ENCODE assay signal across 1 cellular context in the genomic region with DNA sequence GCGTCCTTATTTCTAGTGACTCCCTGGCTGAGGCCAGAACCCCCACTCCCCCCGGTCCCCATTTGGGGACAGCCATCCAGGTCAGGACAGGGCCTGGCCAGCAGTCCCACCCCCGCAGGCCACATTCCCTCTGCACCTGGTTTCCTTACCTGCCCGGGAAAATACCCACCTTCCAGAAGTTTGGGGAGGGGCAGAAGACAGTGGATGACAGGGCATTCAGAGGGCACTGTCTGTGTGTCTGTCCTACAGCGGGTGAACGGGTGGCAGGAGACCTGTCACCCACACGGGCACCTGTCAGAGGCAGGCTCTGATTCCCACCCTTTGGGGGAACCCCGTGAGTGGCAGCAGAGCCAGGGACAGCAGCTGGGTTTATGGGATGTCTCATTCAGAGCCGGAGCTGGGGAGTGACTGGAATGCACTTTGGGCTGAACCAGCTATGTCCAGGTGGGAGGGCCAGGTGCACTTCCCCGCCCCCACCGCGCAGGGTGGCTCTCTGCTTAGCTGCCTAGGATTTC.
TF ChIP-seq lines count a peak whose summit lies in the region.

No MANE protein-coding gene starts in this region.

TF ChIP-seq in HepG2, 621 proteins besides CTCF, POLR2A, EP300 and RAD21 (continued from another document and continues in another):
- TF ChIP-seq, protein P1, sequence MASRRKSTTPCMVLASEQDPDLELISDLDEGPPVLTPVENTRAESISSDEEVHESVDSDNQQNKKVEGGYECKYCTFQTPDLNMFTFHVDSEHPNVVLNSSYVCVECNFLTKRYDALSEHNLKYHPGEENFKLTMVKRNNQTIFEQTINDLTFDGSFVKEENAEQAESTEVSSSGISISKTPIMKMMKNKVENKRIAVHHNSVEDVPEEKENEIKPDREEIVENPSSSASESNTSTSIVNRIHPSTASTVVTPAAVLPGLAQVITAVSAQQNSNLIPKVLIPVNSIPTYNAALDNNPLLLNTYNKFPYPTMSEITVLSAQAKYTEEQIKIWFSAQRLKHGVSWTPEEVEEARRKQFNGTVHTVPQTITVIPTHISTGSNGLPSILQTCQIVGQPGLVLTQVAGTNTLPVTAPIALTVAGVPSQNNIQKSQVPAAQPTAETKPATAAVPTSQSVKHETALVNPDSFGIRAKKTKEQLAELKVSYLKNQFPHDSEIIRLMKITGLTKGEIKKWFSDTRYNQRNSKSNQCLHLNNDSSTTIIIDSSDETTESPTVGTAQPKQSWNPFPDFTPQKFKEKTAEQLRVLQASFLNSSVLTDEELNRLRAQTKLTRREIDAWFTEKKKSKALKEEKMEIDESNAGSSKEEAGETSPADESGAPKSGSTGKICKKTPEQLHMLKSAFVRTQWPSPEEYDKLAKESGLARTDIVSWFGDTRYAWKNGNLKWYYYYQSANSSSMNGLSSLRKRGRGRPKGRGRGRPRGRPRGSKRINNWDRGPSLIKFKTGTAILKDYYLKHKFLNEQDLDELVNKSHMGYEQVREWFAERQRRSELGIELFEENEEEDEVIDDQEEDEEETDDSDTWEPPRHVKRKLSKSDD (CRISPR knock-in tag; IDR thresholded peaks at IDR 0.05; ENCODE audit: low read depth) = no peak
- 0 out of 2 replicates have a peak, but pooled peaks have one; percentile 14 for TF ChIP-seq ZNF776 (CRISPR knock-in tag; IDR thresholded peaks at IDR 0.05)
- TF ChIP-seq KDM6A (CRISPR knock-in tag; IDR thresholded peaks at IDR 0.05; ENCODE audit: low read depth) = 0 out of 2 replicates have a peak, but pooled peaks have one; percentile 3
- TF ChIP-seq TEAD3 (CRISPR knock-in tag; optimal IDR thresholded peaks at IDR 0.05; ENCODE audit: borderline replicate concordance) = peak; percentile 68
- 0 out of 2 replicates have a peak, but pooled peaks have one; percentile 19 for TF ChIP-seq ZSCAN25 (CRISPR knock-in tag; IDR thresholded peaks at IDR 0.05)
- no peak for TF ChIP-seq ZKSCAN1 (IDR thresholded peaks at IDR 0.05; ENCODE audit: low read length)
- peak; percentile 34; the same call in 1 of the 2 replicates for TF ChIP-seq SRY (CRISPR knock-in tag; IDR thresholded peaks at IDR 0.05)
- TF ChIP-seq XRCC5 (optimal IDR thresholded peaks at IDR 0.05; ENCODE audit: low read length) = peak; percentile 58
- TF ChIP-seq, protein P2, sequence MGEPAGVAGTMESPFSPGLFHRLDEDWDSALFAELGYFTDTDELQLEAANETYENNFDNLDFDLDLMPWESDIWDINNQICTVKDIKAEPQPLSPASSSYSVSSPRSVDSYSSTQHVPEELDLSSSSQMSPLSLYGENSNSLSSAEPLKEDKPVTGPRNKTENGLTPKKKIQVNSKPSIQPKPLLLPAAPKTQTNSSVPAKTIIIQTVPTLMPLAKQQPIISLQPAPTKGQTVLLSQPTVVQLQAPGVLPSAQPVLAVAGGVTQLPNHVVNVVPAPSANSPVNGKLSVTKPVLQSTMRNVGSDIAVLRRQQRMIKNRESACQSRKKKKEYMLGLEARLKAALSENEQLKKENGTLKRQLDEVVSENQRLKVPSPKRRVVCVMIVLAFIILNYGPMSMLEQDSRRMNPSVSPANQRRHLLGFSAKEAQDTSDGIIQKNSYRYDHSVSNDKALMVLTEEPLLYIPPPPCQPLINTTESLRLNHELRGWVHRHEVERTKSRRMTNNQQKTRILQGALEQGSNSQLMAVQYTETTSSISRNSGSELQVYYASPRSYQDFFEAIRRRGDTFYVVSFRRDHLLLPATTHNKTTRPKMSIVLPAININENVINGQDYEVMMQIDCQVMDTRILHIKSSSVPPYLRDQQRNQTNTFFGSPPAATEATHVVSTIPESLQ (CRISPR knock-in tag; conservative IDR thresholded peaks at IDR 0.05) = no peak
- TF ChIP-seq REXO4 (CRISPR knock-in tag; IDR thresholded peaks at IDR 0.05; ENCODE audit: borderline replicate concordance) = no peak
- TF ChIP-seq SP1 (IDR thresholded peaks at IDR 0.05) = no peak
- TF ChIP-seq SP1 (CRISPR knock-in tag; IDR thresholded peaks at IDR 0.05) = 0 out of 2 replicates have a peak, but pooled peaks have one; percentile 16
- TF ChIP-seq, protein P3, sequence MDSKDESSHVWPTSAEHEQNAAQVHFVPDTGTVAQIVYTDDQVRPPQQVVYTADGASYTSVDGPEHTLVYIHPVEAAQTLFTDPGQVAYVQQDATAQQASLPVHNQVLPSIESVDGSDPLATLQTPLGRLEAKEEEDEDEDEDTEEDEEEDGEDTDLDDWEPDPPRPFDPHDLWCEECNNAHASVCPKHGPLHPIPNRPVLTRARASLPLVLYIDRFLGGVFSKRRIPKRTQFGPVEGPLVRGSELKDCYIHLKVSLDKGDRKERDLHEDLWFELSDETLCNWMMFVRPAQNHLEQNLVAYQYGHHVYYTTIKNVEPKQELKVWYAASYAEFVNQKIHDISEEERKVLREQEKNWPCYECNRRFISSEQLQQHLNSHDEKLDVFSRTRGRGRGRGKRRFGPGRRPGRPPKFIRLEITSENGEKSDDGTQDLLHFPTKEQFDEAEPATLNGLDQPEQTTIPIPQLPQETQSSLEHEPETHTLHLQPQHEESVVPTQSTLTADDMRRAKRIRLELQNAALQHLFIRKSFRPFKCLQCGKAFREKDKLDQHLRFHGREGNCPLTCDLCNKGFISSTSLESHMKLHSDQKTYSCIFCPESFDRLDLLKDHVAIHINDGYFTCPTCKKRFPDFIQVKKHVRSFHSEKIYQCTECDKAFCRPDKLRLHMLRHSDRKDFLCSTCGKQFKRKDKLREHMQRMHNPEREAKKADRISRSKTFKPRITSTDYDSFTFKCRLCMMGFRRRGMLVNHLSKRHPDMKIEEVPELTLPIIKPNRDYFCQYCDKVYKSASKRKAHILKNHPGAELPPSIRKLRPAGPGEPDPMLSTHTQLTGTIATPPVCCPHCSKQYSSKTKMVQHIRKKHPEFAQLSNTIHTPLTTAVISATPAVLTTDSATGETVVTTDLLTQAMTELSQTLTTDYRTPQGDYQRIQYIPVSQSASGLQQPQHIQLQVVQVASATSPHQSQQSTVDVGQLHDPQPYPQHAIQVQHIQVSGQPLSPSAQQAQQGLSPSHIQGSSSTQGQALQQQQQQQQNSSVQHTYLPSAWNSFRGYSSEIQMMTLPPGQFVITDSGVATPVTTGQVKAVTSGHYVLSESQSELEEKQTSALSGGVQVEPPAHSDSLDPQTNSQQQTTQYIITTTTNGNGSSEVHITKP (CRISPR knock-in tag; IDR thresholded peaks at IDR 0.05; ENCODE audit: low read depth) = peak; percentile 97
- peak; percentile 76 for TF ChIP-seq SP5 (CRISPR knock-in tag; IDR thresholded peaks at IDR 0.05; ENCODE audit: borderline replicate concordance, low read depth)
- no peak for TF ChIP-seq GATAD1 (CRISPR knock-in tag; IDR thresholded peaks at IDR 0.05)
- TF ChIP-seq ZNF768 (CRISPR knock-in tag; IDR thresholded peaks at IDR 0.05) = no peak; the same call in 1 of the 2 replicates
- TF ChIP-seq, protein P4, sequence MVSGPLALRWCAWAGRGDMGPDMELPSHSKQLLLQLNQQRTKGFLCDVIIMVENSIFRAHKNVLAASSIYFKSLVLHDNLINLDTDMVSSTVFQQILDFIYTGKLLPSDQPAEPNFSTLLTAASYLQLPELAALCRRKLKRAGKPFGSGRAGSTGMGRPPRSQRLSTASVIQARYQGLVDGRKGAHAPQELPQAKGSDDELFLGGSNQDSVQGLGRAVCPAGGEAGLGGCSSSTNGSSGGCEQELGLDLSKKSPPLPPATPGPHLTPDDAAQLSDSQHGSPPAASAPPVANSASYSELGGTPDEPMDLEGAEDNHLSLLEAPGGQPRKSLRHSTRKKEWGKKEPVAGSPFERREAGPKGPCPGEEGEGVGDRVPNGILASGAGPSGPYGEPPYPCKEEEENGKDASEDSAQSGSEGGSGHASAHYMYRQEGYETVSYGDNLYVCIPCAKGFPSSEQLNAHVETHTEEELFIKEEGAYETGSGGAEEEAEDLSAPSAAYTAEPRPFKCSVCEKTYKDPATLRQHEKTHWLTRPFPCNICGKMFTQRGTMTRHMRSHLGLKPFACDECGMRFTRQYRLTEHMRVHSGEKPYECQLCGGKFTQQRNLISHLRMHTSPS (CRISPR knock-in tag; IDR thresholded peaks at IDR 0.05; ENCODE audit: low read depth) = no peak
- TF ChIP-seq, protein P5, sequence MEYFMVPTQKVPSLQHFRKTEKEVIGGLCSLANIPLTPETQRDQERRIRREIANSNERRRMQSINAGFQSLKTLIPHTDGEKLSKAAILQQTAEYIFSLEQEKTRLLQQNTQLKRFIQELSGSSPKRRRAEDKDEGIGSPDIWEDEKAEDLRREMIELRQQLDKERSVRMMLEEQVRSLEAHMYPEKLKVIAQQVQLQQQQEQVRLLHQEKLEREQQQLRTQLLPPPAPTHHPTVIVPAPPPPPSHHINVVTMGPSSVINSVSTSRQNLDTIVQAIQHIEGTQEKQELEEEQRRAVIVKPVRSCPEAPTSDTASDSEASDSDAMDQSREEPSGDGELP (IDR thresholded peaks at IDR 0.05; ENCODE audit: borderline replicate concordance, low read depth) = peak; percentile 51; the same call in 1 of the 2 replicates
- peak; percentile 70 for TF ChIP-seq POLR2G (IDR thresholded peaks at IDR 0.05; ENCODE audit: low read depth, low read length)
- TF ChIP-seq YEATS4 (CRISPR knock-in tag; IDR thresholded peaks at IDR 0.05; ENCODE audit: borderline replicate concordance) = no peak; the same call in 1 of the 2 replicates
- no peak for TF ChIP-seq NR3C1 (CRISPR knock-in tag; IDR thresholded peaks at IDR 0.05)
- TF ChIP-seq, protein P6, sequence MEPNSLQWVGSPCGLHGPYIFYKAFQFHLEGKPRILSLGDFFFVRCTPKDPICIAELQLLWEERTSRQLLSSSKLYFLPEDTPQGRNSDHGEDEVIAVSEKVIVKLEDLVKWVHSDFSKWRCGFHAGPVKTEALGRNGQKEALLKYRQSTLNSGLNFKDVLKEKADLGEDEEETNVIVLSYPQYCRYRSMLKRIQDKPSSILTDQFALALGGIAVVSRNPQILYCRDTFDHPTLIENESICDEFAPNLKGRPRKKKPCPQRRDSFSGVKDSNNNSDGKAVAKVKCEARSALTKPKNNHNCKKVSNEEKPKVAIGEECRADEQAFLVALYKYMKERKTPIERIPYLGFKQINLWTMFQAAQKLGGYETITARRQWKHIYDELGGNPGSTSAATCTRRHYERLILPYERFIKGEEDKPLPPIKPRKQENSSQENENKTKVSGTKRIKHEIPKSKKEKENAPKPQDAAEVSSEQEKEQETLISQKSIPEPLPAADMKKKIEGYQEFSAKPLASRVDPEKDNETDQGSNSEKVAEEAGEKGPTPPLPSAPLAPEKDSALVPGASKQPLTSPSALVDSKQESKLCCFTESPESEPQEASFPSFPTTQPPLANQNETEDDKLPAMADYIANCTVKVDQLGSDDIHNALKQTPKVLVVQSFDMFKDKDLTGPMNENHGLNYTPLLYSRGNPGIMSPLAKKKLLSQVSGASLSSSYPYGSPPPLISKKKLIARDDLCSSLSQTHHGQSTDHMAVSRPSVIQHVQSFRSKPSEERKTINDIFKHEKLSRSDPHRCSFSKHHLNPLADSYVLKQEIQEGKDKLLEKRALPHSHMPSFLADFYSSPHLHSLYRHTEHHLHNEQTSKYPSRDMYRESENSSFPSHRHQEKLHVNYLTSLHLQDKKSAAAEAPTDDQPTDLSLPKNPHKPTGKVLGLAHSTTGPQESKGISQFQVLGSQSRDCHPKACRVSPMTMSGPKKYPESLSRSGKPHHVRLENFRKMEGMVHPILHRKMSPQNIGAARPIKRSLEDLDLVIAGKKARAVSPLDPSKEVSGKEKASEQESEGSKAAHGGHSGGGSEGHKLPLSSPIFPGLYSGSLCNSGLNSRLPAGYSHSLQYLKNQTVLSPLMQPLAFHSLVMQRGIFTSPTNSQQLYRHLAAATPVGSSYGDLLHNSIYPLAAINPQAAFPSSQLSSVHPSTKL (CRISPR knock-in tag; IDR thresholded peaks at IDR 0.05) = no peak
- no peak for TF ChIP-seq ZNF777 (CRISPR knock-in tag; IDR thresholded peaks at IDR 0.05)
- TF ChIP-seq, protein P7, sequence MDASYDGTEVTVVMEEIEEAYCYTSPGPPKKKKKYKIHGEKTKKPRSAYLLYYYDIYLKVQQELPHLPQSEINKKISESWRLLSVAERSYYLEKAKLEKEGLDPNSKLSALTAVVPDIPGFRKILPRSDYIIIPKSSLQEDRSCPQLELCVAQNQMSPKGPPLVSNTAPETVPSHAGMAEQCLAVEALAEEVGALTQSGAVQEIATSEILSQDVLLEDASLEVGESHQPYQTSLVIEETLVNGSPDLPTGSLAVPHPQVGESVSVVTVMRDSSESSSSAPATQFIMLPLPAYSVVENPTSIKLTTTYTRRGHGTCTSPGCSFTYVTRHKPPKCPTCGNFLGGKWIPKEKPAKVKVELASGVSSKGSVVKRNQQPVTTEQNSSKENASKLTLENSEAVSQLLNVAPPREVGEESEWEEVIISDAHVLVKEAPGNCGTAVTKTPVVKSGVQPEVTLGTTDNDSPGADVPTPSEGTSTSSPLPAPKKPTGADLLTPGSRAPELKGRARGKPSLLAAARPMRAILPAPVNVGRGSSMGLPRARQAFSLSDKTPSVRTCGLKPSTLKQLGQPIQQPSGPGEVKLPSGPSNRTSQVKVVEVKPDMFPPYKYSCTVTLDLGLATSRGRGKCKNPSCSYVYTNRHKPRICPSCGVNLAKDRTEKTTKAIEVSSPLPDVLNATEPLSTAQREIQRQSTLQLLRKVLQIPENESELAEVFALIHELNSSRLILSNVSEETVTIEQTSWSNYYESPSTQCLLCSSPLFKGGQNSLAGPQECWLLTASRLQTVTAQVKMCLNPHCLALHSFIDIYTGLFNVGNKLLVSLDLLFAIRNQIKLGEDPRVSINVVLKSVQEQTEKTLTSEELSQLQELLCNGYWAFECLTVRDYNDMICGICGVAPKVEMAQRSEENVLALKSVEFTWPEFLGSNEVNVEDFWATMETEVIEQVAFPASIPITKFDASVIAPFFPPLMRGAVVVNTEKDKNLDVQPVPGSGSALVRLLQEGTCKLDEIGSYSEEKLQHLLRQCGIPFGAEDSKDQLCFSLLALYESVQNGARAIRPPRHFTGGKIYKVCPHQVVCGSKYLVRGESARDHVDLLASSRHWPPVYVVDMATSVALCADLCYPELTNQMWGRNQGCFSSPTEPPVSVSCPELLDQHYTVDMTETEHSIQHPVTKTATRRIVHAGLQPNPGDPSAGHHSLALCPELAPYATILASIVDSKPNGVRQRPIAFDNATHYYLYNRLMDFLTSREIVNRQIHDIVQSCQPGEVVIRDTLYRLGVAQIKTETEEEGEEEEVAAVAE (CRISPR knock-in tag; IDR thresholded peaks at IDR 0.05; ENCODE audit: borderline replicate concordance) = 0 out of 2 replicates have a peak, but pooled peaks have one; percentile 8
- peak; percentile 72 for TF ChIP-seq SRSF1 (optimal IDR thresholded peaks at IDR 0.05; ENCODE audit: low read depth, low read length)
- TF ChIP-seq TBX2 (CRISPR knock-in tag; IDR thresholded peaks at IDR 0.05; ENCODE audit: borderline replicate concordance) = no peak
